In genomic region chr1:93766451-93766850, GRCh38 we compare ENCODE assay signal across 26 cellular contexts.
A peak's percentile ranks its signal among the peaks of the same experiment; 100 is the strongest.
DNase-seq lines count a peak whose midpoint lies in the region; ATAC-seq and TF ChIP-seq lines count a peak whose summit lies in the region.
"Had no signal": no experiment of that assay in that cellular context is flagged by ENCODE, and none has a peak within 500 bp of the region (broad histone marks: within the 10 kb centered on the region; RNA-seq: fewer than 3 reads in every experiment).

No MANE protein-coding gene starts in this region.

- intact Hi-C loops in MCF 10A (cut with micrococcal nuclease), result no loop called here
- intact Hi-C loops in mammary epithelial cell (cut with micrococcal nuclease), result no loop called here

- no peak for ATAC-seq in central memory CD8-positive, alpha-beta T cell (replicated peaks; ENCODE audit: extremely low read depth, poor library complexity, severe bottlenecking)
- ATAC-seq: activated naive CD8-positive, alpha-beta T cell treated with anti-CD3 and anti-CD28 coated beads, Interleukin-2, amount 50 U/mL, for 24 hours; stimulated activated naive CD8-positive, alpha-beta T cell treated with anti-CD3 and anti-CD28 coated beads, Interleukin-15, Interleukin-2, amounts not matched to agents 100 U/mL and 50 U/mL, for 24 hours had no signal

- no peak overlapping the region for H3K4me2 ChIP-seq in mammary epithelial cell (ENCODE audit: insufficient read depth, low read depth, low read length)
- no peak overlapping the region for H3K4me2 ChIP-seq in mesendoderm (ENCODE audit: low read length)

- H3K27me3 Mint-ChIP-seq in MCF 10A (ENCODE audit: insufficient read depth, unreplicated experiment), result no peaks in the 10 kb centered on the region
- no peaks in the 10 kb centered on the region for H3K27me3 Mint-ChIP-seq in central memory CD8-positive, alpha-beta T cell
- H3K27me3 Mint-ChIP-seq in type B pancreatic cell, result no peaks in the 10 kb centered on the region
- H3K27me3 Mint-ChIP-seq: activated naive CD8-positive, alpha-beta T cell treated with anti-CD3 and anti-CD28 coated beads, Interleukin-2, amount 50 U/mL, for 24 hours; activated T-cell treated with anti-CD3 and anti-CD28 coated beads, Interleukin-2, amount 50 U/mL, for 24 hours; IgD-negative memory B cell had no signal

- TF ChIP-seq CTCF in MCF 10A (IDR thresholded peaks at IDR 0.05; ENCODE audit: unreplicated experiment), result no peak
- no peak for TF ChIP-seq CTCF in mammary epithelial cell (conservative IDR thresholded peaks at IDR 0.05 in 1 of 2, IDR thresholded peaks at IDR 0.05 in 1 of 2; ENCODE audit: extremely low read depth in 1 of 2, insufficient read depth in 1 of 2, low read depth in 1 of 2, low read length in 2 of 2)
- TF ChIP-seq CTCF in type B pancreatic cell (conservative IDR thresholded peaks at IDR 0.05), result no peak

- H3K79me2 ChIP-seq in mammary epithelial cell (ENCODE audit: insufficient read depth, low read length) (peaks cover 94% of the 10 kb centered on the region), mesendoderm (ENCODE audit: control insufficient read depth, insufficient read depth, low read length) (no peaks in the 10 kb centered on the region)

- no peak overlapping the region for H2BK15ac ChIP-seq in mesendoderm (replicated peaks; ENCODE audit: low read depth)

- H3K27me3 ChIP-seq in mammary epithelial cell (ENCODE audit: insufficient read depth, low read length) (no peaks in the 10 kb centered on the region), mesendoderm (ENCODE audit: insufficient read depth, low read length, poor library complexity) (no peaks in the 10 kb centered on the region)
- H3K27me3 ChIP-seq: testis had no signal

- H3K4me3 ChIP-seq in mammary epithelial cell (replicated peaks in 1 of 3; ENCODE audit: insufficient read depth in 1 of 3, low read depth in 2 of 3, low read length in 3 of 3), result no peak overlapping the region
- H3K4me3 ChIP-seq in mesendoderm (ENCODE audit: low read length), result no peak overlapping the region
- H3K4me3 ChIP-seq: lung, SK-N-MC, testis had no signal

- BruUV-seq in MCF 10A (replicated peaks; lab: Mats Ljungman, UMichigan) (no TSS peak), mammary epithelial cell (replicated peaks; lab: Mats Ljungman, UMichigan) (no TSS peak)

- H3K23ac ChIP-seq in mesendoderm (ENCODE audit: low read length), result no peak overlapping the region

- H4K5ac ChIP-seq in mesendoderm (ENCODE audit: low read length), result no peak overlapping the region

- H3K36me3 Mint-ChIP-seq in MCF 10A (ENCODE audit: insufficient read depth, unreplicated experiment) (peaks cover 53% of the 10 kb centered on the region), type B pancreatic cell (peaks cover 4% of the 10 kb centered on the region)
- peaks cover 4% of the 10 kb centered on the region for H3K36me3 Mint-ChIP-seq in central memory CD8-positive, alpha-beta T cell (ENCODE audit: insufficient read depth)
- H3K36me3 Mint-ChIP-seq: CD14-positive monocyte, IgD-negative memory B cell had no signal

- CTCF ChIA-PET in MCF 10A (lab: Yijun Ruan, JAX), result interaction anchor here (0.6 to 1.0 kb wide), 3 partner anchors 8 to 48 kb away, joined by 3 to 4 read pairs (median 3); no protein-coding TSS in a partner anchor
- CTCF ChIA-PET in mammary epithelial cell (lab: Charles Lee; ENCODE audit: low non-redundant PET), result no interaction called here

- in situ Hi-C loops in mammary epithelial cell (cut with MboI; ENCODE audit: low sequenced_read_pairs in 2 of 2), result no loop called here

- no peak overlapping the region for H2BK120ac ChIP-seq in mesendoderm (ENCODE audit: low read depth, low read length)

- dilution Hi-C loops in mammary epithelial cell (cut with HindIII; ENCODE audit: low sequenced_read_pairs), result no loop called here

- H3K27ac ChIP-seq in mammary epithelial cell (ENCODE audit: insufficient read depth, low read depth, low read length) (no peak overlapping the region), mesendoderm (ENCODE audit: low read depth, low read length) (peak overlapping the region; percentile 12)
- H3K27ac ChIP-seq: SK-N-MC, testis, WERI-Rb-1 had no signal

- POLR2A ChIA-PET in MCF 10A (lab: Yijun Ruan, JAX), result interaction anchor here (0.7 to 2.0 kb wide), 6 partner anchors 9 to 86 kb away, joined by 3 to 6 read pairs (median 3); no protein-coding TSS in a partner anchor

- peak overlapping the region; percentile 8 for H3K18ac ChIP-seq in mesendoderm (ENCODE audit: low read length)

- peak overlapping the region; percentile 62 for H3K56ac ChIP-seq in mesendoderm (ENCODE audit: low read length)

- no peak overlapping the region for H4K8ac ChIP-seq in mesendoderm (ENCODE audit: low read depth, low read length)

- peaks cover 63% of the 10 kb centered on the region for H3K4me1 Mint-ChIP-seq in MCF 10A (ENCODE audit: insufficient read depth, unreplicated experiment)
- H3K4me1 Mint-ChIP-seq in central memory CD8-positive, alpha-beta T cell, result peaks cover 45% of the 10 kb centered on the region
- H3K4me1 Mint-ChIP-seq in type B pancreatic cell (ENCODE audit: unreplicated experiment), result peaks cover 37% of the 10 kb centered on the region

- H2BK5ac ChIP-seq in mesendoderm (ENCODE audit: low read length), result peak overlapping the region; percentile 69

- no peak overlapping the region for H2AFZ ChIP-seq in mammary epithelial cell (ENCODE audit: low read depth, low read length)

- H3K4me3 Mint-ChIP-seq in MCF 10A (ENCODE audit: unreplicated experiment) (no peak overlapping the region), type B pancreatic cell (no peak overlapping the region)
- no peak overlapping the region for H3K4me3 Mint-ChIP-seq in central memory CD8-positive, alpha-beta T cell
- H3K4me3 Mint-ChIP-seq: activated CD4-positive, alpha-beta T cell treated with anti-CD3 and anti-CD28 coated beads, Interleukin-2, amount 10 ng/mL, durations not matched to agents 24 days and 14 days; activated naive CD8-positive, alpha-beta T cell treated with anti-CD3 and anti-CD28 coated beads, Interleukin-2, amount 50 U/mL, for 24 hours; activated T-cell treated with anti-CD3 and anti-CD28 coated beads, Interleukin-2, amount 50 U/mL, for 24 hours; CD14-positive monocyte; IgD-negative memory B cell had no signal

- H3K36me3 ChIP-seq in mammary epithelial cell (ENCODE audit: insufficient read depth, low read length), result peaks cover 19% of the 10 kb centered on the region
- H3K36me3 ChIP-seq in mesendoderm (ENCODE audit: control insufficient read depth, insufficient read depth, low read length), result no peaks in the 10 kb centered on the region
- H3K36me3 ChIP-seq: WERI-Rb-1 had no signal

- WGBS in mammary epithelial cell (ENCODE audit: low coverage, missing lambda C conversion rate), result 41% methylated on average over 7 of the region's 7 CpGs
- no CpG with 5 or more reads among the region's 7 CpGs for WGBS in mesendoderm (ENCODE audit: extremely low coverage, insufficient coverage, low lambda C conversion rate)

- no peak overlapping the region for H3K4ac ChIP-seq in mesendoderm (ENCODE audit: low read depth, low read length)

- no peaks in the 10 kb centered on the region for H3K9me3 ChIP-seq in mammary epithelial cell (replicated peaks; ENCODE audit: insufficient read depth, low read length)
- H3K9me3 ChIP-seq: testis had no signal

- DNase-seq in MCF 10A (ENCODE audit: unreplicated experiment), result no peak
- DNase-seq in mammary epithelial cell, result no peak
- DNase-seq in central memory CD8-positive, alpha-beta T cell (ENCODE audit: low spot score in 2 of 2), result no peak
- peak; percentile 79 for DNase-seq in mesendoderm
- no peak for DNase-seq in type B pancreatic cell (ENCODE audit: extremely low spot score, unreplicated experiment)
- no peak for DNase-seq in activated effector memory CD4-positive, alpha-beta T cell treated with Interleukin-2 at 50 U/mL for 16 hours
- no peak for DNase-seq in NCI-H524 (lab: John Stamatoyannopoulos, UW)
- DNase-seq in GM19238 (ENCODE audit: insufficient read length, low spot score), result no peak
- DNase-seq: 8988T; activated CD4-positive, alpha-beta T cell treated with anti-CD3 and anti-CD28 coated beads, Interleukin-2, amount 10 ng/mL, durations not matched to agents 24 days and 14 days; activated naive CD8-positive, alpha-beta T cell treated with anti-CD3 and anti-CD28 coated beads, Interleukin-2, amount 50 U/mL, for 24 hours; activated T-cell treated with anti-CD3 and anti-CD28 coated beads, Interleukin-2, amount 50 U/mL, for 24 hours; EL; H7; NCI-H1092; NCI-H187; NCI-H69; RPMI8226; stimulated activated naive CD8-positive, alpha-beta T cell treated with anti-CD3 and anti-CD28 coated beads, Interleukin-15, Interleukin-2, amounts not matched to agents 100 U/mL and 50 U/mL, for 24 hours; T-helper 9 cell; testis; WERI-Rb-1 had no signal

- H3K9ac ChIP-seq in mammary epithelial cell (ENCODE audit: insufficient read depth, low read length), result no peak overlapping the region
- peak overlapping the region; percentile 2 for H3K9ac ChIP-seq in mesendoderm (ENCODE audit: low read length)

- H3K4me1 ChIP-seq in mammary epithelial cell (ENCODE audit: insufficient read depth, low read length), result peaks cover 23% of the 10 kb centered on the region
- peaks cover 31% of the 10 kb centered on the region for H3K4me1 ChIP-seq in mesendoderm (ENCODE audit: control insufficient read depth, low read depth, low read length)

- H3K27ac Mint-ChIP-seq in MCF 10A (ENCODE audit: low read depth, unreplicated experiment) (peak overlapping the region; percentile 65), type B pancreatic cell (peak overlapping the region; percentile 39)
- H3K27ac Mint-ChIP-seq in central memory CD8-positive, alpha-beta T cell (ENCODE audit: low read depth), result peak overlapping the region; percentile 19
- H3K27ac Mint-ChIP-seq: activated CD4-positive, alpha-beta T cell treated with anti-CD3 and anti-CD28 coated beads, Interleukin-2, amount 10 ng/mL, durations not matched to agents 24 days and 14 days; activated naive CD8-positive, alpha-beta T cell treated with anti-CD3 and anti-CD28 coated beads, Interleukin-2, amount 50 U/mL, for 24 hours; CD14-positive monocyte; IgD-negative memory B cell had no signal

- no peaks in the 10 kb centered on the region for H3K79me1 ChIP-seq in mesendoderm (ENCODE audit: low read length)

- H4K20me1 ChIP-seq in mammary epithelial cell (ENCODE audit: insufficient read depth, low read length), result no peaks in the 10 kb centered on the region

- H3K9me3 Mint-ChIP-seq in MCF 10A (ENCODE audit: unreplicated experiment), result no peaks in the 10 kb centered on the region
- H3K9me3 Mint-ChIP-seq in central memory CD8-positive, alpha-beta T cell, result no peaks in the 10 kb centered on the region
- no peaks in the 10 kb centered on the region for H3K9me3 Mint-ChIP-seq in type B pancreatic cell
- H3K9me3 Mint-ChIP-seq: activated CD4-positive, alpha-beta T cell treated with anti-CD3 and anti-CD28 coated beads, Interleukin-2, amount 10 ng/mL, durations not matched to agents 24 days and 14 days; activated naive CD8-positive, alpha-beta T cell treated with anti-CD3 and anti-CD28 coated beads, Interleukin-2, amount 50 U/mL, for 24 hours; activated T-cell treated with anti-CD3 and anti-CD28 coated beads, Interleukin-2, amount 50 U/mL, for 24 hours; CD14-positive monocyte; IgD-negative memory B cell had no signal

- peak overlapping the region; percentile 47 for H2AK5ac ChIP-seq in mesendoderm (ENCODE audit: low read length)
